In the genomic region with DNA sequence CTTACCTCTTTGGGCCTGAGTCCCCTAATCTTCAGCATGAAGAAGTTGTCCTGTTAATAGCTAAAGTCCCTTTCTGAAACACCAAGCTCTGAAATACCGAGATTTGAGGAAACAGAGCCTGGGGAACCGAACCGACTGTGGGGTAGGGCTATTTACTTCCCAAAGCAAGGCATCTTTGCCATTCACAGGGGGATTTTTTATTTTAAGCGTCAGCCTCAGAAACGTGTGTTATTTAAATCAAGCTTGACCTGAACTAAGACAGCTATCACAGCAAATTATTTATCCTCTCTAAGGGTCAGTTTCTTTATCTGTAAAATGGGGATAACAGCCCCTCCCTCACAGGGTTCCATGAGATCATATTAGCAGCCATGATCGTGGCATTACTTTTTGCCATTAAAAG, we compare ENCODE assay signal across 8 cellular contexts. TPM values are rescaled to one million over a fixed set of nuclear protein-coding genes. Genes with fewer than 3 reads are reported as not detected.
A peak's percentile ranks its signal among the peaks of the same experiment; 100 is the strongest.
DNase-seq lines count a peak whose midpoint lies in the region; ATAC-seq and TF ChIP-seq lines count a peak whose summit lies in the region.

No MANE protein-coding gene starts in this region.

- H4K91ac ChIP-seq in mesenchymal stem cell (ENCODE audit: low read length): no peak overlapping the region

- H3K14ac ChIP-seq in mesenchymal stem cell (ENCODE audit: low read length in 2 of 2): no peak overlapping the region

- peak overlapping the region; percentile 3 for H2BK5ac ChIP-seq in mesenchymal stem cell (ENCODE audit: low read depth, low read length, poor library complexity, severe bottlenecking)

- H2BK120ac ChIP-seq in mesenchymal stem cell (ENCODE audit: low read depth, low read length): peak overlapping the region; percentile 1

- no peak overlapping the region for H2BK15ac ChIP-seq in mesenchymal stem cell (ENCODE audit: low read depth, poor library complexity, severe bottlenecking)

- H3K36me3 ChIP-seq in heart left ventricle (peaks cover 0 to 2% (median 0%) of the 10 kb centered on the region in 9 donors), brain microvascular endothelial cell (replicated peaks) (no peaks in the 10 kb centered on the region), mesenchymal stem cell (ENCODE audit: control insufficient read depth in 1 of 2, insufficient read depth in 2 of 2, low read depth in 1 of 2, low read length in 2 of 2) (peaks cover 0 to 3% of the 10 kb centered on the region in 2 experiments), upper lobe of right lung (no peaks in the 10 kb centered on the region)

- H3K27me3 ChIP-seq in heart left ventricle (no peaks in the 10 kb centered on the region), brain microvascular endothelial cell (replicated peaks) (no peaks in the 10 kb centered on the region), mesenchymal stem cell (ENCODE audit: control insufficient read depth in 1 of 2, insufficient read depth in 1 of 2, low read length in 2 of 2) (no peaks in the 10 kb centered on the region), upper lobe of right lung (no peaks in the 10 kb centered on the region)

- H3K23ac ChIP-seq in mesenchymal stem cell (ENCODE audit: low read length in 2 of 2): peak overlapping the region in 1 of 2 experiments; percentile 72

- H3K4me2 ChIP-seq in mesenchymal stem cell (ENCODE audit: low read length, poor library complexity, severe bottlenecking): peak overlapping the region; percentile 70

- H3K9ac ChIP-seq in mesenchymal stem cell (ENCODE audit: low read length): peak overlapping the region; percentile 98

- H3K27ac ChIP-seq in heart left ventricle: peak overlapping the region; percentile 91 to 99 (median 96)
- H3K27ac ChIP-seq in brain microvascular endothelial cell: peak overlapping the region; percentile 96
- peak overlapping the region; percentile 61 for H3K27ac ChIP-seq in mesenchymal stem cell (ENCODE audit: low read length, poor library complexity, severe bottlenecking)
- H3K27ac ChIP-seq in upper lobe of right lung: peak overlapping the region; percentile 91

- in situ Hi-C loops in brain microvascular endothelial cell (cut with HindIII; ENCODE audit: low pct_ligation_motif_present, low sequenced_read_pairs): no loop called here

- H3K4me3 ChIP-seq in heart left ventricle (peak overlapping the region in 10 of 12 donors; percentile 79 to 91 (median 86)), brain microvascular endothelial cell (ENCODE audit: low read depth, low read length) (peak overlapping the region; percentile 91), mesenchymal stem cell (ENCODE audit: insufficient read depth in 1 of 2, low read depth in 1 of 2, low read length in 2 of 2) (peak overlapping the region in 1 of 2 experiments; percentile 96), upper lobe of right lung (peak overlapping the region; percentile 83)

- intact Hi-C loops in heart left ventricle (cut with DNase I) (loop anchor here (2.0 to 10.0 kb wide), 13 partner anchors 35 to 170 kb away; a partner anchor contains a TSS), left cardiac atrium (cut with DNase I) (loop anchor here in 1 of 2 donors (5.0 kb wide), 2 partner anchors 40 to 65 kb away; no protein-coding TSS in a partner anchor), upper lobe of right lung (cut with DNase I) (no loop called here)

- peak overlapping the region; percentile 7 to 92 for H3K4ac ChIP-seq in mesenchymal stem cell (ENCODE audit: low read depth in 1 of 2, low read length in 2 of 2)

- ATAC-seq in heart left ventricle (no peak), left cardiac atrium (no peak), upper lobe of right lung (no peak), GM19324 (IDR thresholded peaks at IDR 0.05; ENCODE audit: low FRiP score, unreplicated experiment) (no peak)

- TF ChIP-seq POLR2A in heart left ventricle (IDR thresholded peaks at IDR 0.05): no peak

- TF ChIP-seq CTCF in heart left ventricle (IDR thresholded peaks at IDR 0.05): no peak
- TF ChIP-seq CTCF in brain microvascular endothelial cell (IDR thresholded peaks at IDR 0.05; ENCODE audit: low read depth, low read length, missing control alignments): no peak
- TF ChIP-seq CTCF in upper lobe of right lung (IDR thresholded peaks at IDR 0.05): no peak

- 37 to 54% (median 49%) methylated on average over 6 of the region's 6 CpGs for WGBS in heart left ventricle, 4 donors
- WGBS in mesenchymal stem cell: 66% methylated on average over 6 of the region's 6 CpGs

- H3K18ac ChIP-seq in mesenchymal stem cell (ENCODE audit: low read depth in 1 of 2, low read length in 2 of 2): peak overlapping the region; percentile 17 to 93

- DNase-seq in heart left ventricle: no peak
- DNase-seq in left cardiac atrium: no peak
- DNase-seq in brain microvascular endothelial cell: no peak
- no peak for DNase-seq in mesenchymal stem cell
- no peak for DNase-seq in upper lobe of right lung
- DNase-seq in stimulated activated naive CD4-positive, alpha-beta T cell (lab: John Stamatoyannopoulos, UW): no peak
- no peak for DNase-seq in NCI-H2227 (lab: John Stamatoyannopoulos, UW; ENCODE audit: unreplicated experiment)

- H3K4me1 ChIP-seq in heart left ventricle (peaks cover 0 to 46% (median 26%) of the 10 kb centered on the region in 12 donors), mesenchymal stem cell (ENCODE audit: control insufficient read depth, insufficient read depth, low read depth, low read length) (peaks cover 7% of the 10 kb centered on the region), upper lobe of right lung (peaks cover 14% of the 10 kb centered on the region)

- peak overlapping the region; percentile 86 for H2AK5ac ChIP-seq in mesenchymal stem cell (ENCODE audit: low read length, severe bottlenecking)

- H3K9me3 ChIP-seq in heart left ventricle: no peaks in the 10 kb centered on the region
- no peaks in the 10 kb centered on the region for H3K9me3 ChIP-seq in mesenchymal stem cell (ENCODE audit: control insufficient read depth, low read length)
- H3K9me3 ChIP-seq in upper lobe of right lung: no peaks in the 10 kb centered on the region

- peak overlapping the region; percentile 14 for H4K8ac ChIP-seq in mesenchymal stem cell (ENCODE audit: low read length)

- peak overlapping the region; percentile 1 to 86 for H2BK12ac ChIP-seq in mesenchymal stem cell (ENCODE audit: low read length in 2 of 2)

- no peaks in the 10 kb centered on the region for H3K79me1 ChIP-seq in mesenchymal stem cell (replicated peaks; ENCODE audit: low read length, poor library complexity, severe bottlenecking)

- H2AFZ ChIP-seq in mesenchymal stem cell (ENCODE audit: low read depth, low read length): peak overlapping the region; percentile 78

RNA-seq across cellular contexts. Expression of a gene that starts 1.2 kb away (rescaled TPM):
- total RNA-seq in heart left ventricle (100 to 1,000 TPM in 1 of 9 donors, 10 to 100 TPM in 8; 48.3 to 119 (median 68.5) TPM), left cardiac atrium (100 to 1,000 TPM in 1 of 2 donors, 10 to 100 TPM in 1; 95.0 to 109 TPM), upper lobe of right lung (257 TPM)
- polyA plus RNA-seq in heart left ventricle: 10 to 100 TPM; 18.3 to 55.2 TPM
- polyA plus RNA-seq in mesenchymal stem cell (2013, experiment 1 of 2): 152 TPM
- 153 TPM for polyA plus RNA-seq in mesenchymal stem cell (2013, experiment 2 of 2)
